ENCODE assay signal across 14 cellular contexts in the genomic region with DNA sequence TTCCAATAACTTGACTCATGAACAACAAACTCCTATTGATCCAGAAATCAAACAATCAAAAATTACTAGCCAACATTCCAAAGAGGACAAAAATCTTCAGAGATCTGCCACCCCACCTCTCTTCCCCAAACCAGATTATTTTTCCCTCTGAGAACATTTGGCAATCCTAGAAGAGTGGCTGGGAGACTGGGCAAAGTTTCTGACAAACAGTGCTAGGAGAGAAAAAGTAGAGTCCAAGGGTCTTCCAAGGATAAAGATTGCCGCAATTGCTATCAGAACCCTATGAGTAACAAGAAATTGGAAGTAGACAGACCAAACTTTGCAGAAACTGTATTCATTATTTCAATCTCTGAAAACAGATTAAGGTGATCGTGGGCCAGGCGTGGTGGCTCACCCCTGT. TPM values are rescaled to one million over a fixed set of nuclear protein-coding genes. Genes with fewer than 3 reads are reported as not detected.
DNase-seq lines count a peak whose midpoint lies in the region; ATAC-seq and TF ChIP-seq lines count a peak whose summit lies in the region.
"Had no signal": no experiment of that assay in that cellular context is flagged by ENCODE, and none has a peak within 500 bp of the region (broad histone marks: within the 10 kb centered on the region; RNA-seq: fewer than 3 reads in every experiment).

No MANE protein-coding gene starts in this region.

- no peak for ATAC-seq in heart left ventricle
- no peak for ATAC-seq in activated CD4-positive, alpha-beta T cell treated with anti-CD3 and anti-CD28 coated beads for 36 hours
- ATAC-seq: GM12878 had no signal

- H3K27me3 ChIP-seq in heart left ventricle (no peaks in the 10 kb centered on the region), H9 (ENCODE audit: insufficient read depth, low read length) (no peaks in the 10 kb centered on the region)

- no peak for TF ChIP-seq CTCF in heart left ventricle (IDR thresholded peaks at IDR 0.05)
- TF ChIP-seq CTCF in H9 (conservative IDR thresholded peaks at IDR 0.05): no peak
- TF ChIP-seq CTCF in chondrocyte (IDR thresholded peaks at IDR 0.05): no peak
- TF ChIP-seq CTCF in nephron progenitor cell (IDR thresholded peaks at IDR 0.05): no peak

- no peak overlapping the region for H2BK5ac ChIP-seq in H9 (ENCODE audit: insufficient read length, low read length)

- H3K4me3 ChIP-seq in heart left ventricle: no peak overlapping the region
- H3K4me3 ChIP-seq: GM12878, GM23248 had no signal

- H3T11ph ChIP-seq in H9 (ENCODE audit: low read length): no peak overlapping the region

- no peak overlapping the region for H2AK5ac ChIP-seq in H9 (ENCODE audit: insufficient read length, low read length)

- H3K4me1 Mint-ChIP-seq in H9 (peaks cover 26 to 28% of the 10 kb centered on the region in 2 experiments), chondrocyte (ENCODE audit: low read depth) (peaks cover 17% of the 10 kb centered on the region), nephron progenitor cell (no peaks in the 10 kb centered on the region)
- H3K4me1 Mint-ChIP-seq in activated CD4-positive, alpha-beta T cell treated with anti-CD3 and anti-CD28 coated beads for 36 hours: peaks cover 16% of the 10 kb centered on the region

- H3K27ac ChIP-seq in heart left ventricle (peak overlapping the region in 8 of 12 donors; percentile 11 to 66 (median 55)), H9 (ENCODE audit: insufficient read length, low read depth, low read length) (no peak overlapping the region)
- H3K27ac ChIP-seq: GM23248 had no signal

- H3K18ac ChIP-seq in H9 (ENCODE audit: insufficient read length, low read depth, low read length): no peak overlapping the region

- H2BK12ac ChIP-seq in H9 (ENCODE audit: insufficient read length, low read depth, low read length): no peak overlapping the region

- no peak overlapping the region for H4K91ac ChIP-seq in H9 (ENCODE audit: insufficient read length, low read depth, low read length)

- H3K27me3 Mint-ChIP-seq in H9 (ENCODE audit: low read depth): no peaks in the 10 kb centered on the region
- no peaks in the 10 kb centered on the region for H3K27me3 Mint-ChIP-seq in chondrocyte (ENCODE audit: low read depth)
- H3K27me3 Mint-ChIP-seq in nephron progenitor cell (ENCODE audit: low read depth, poor library complexity): no peaks in the 10 kb centered on the region
- no peaks in the 10 kb centered on the region for H3K27me3 Mint-ChIP-seq in activated CD4-positive, alpha-beta T cell treated with anti-CD3 and anti-CD28 coated beads for 36 hours
- H3K27me3 Mint-ChIP-seq: B cell; CD4-positive, alpha-beta T cell had no signal

- H2AFZ ChIP-seq in H9 (ENCODE audit: low read length): no peak overlapping the region
- H2AFZ ChIP-seq: GM23248 had no signal

- peak overlapping the region in 2 of 3 experiments; percentile 5 to 35; a peak in 2 of 7 replicates for H3K27ac Mint-ChIP-seq in H9
- peak overlapping the region; percentile 45 for H3K27ac Mint-ChIP-seq in chondrocyte (ENCODE audit: unreplicated experiment)
- peak overlapping the region; percentile 62 for H3K27ac Mint-ChIP-seq in nephron progenitor cell
- no peak overlapping the region for H3K27ac Mint-ChIP-seq in activated CD4-positive, alpha-beta T cell treated with anti-CD3 and anti-CD28 coated beads for 36 hours
- H3K27ac Mint-ChIP-seq: B cell; CD4-positive, alpha-beta T cell had no signal

- H3K23me2 ChIP-seq in H9 (ENCODE audit: insufficient read length, low read depth, low read length, poor library complexity, severe bottlenecking): no peaks in the 10 kb centered on the region

- no peak overlapping the region for H3K14ac ChIP-seq in H9 (ENCODE audit: insufficient read depth, low read length)

- no peak overlapping the region for H4K5ac ChIP-seq in H9 (ENCODE audit: insufficient read length, low read depth, low read length)

- 89 to 99% (median 95%) methylated on average over 3 of the region's 3 CpGs for WGBS in heart left ventricle, 4 donors
- WGBS in H9 (ENCODE audit: extremely low coverage, insufficient read length, low lambda C conversion rate): no CpG with 5 or more reads among the region's 3 CpGs

- H3K4me3 Mint-ChIP-seq in H9 (no peak overlapping the region), chondrocyte (ENCODE audit: unreplicated experiment) (no peak overlapping the region), nephron progenitor cell (no peak overlapping the region)
- no peak overlapping the region for H3K4me3 Mint-ChIP-seq in activated CD4-positive, alpha-beta T cell treated with anti-CD3 and anti-CD28 coated beads for 36 hours
- H3K4me3 Mint-ChIP-seq: B cell; CD4-positive, alpha-beta T cell had no signal

- intact Hi-C loops in heart left ventricle (cut with DNase I): no loop called here
- intact Hi-C loops in cardiac septum (cut with DNase I): no loop called here
- intact Hi-C loops in activated CD4-positive, alpha-beta T cell treated with anti-CD3 and anti-CD28 coated beads for 36 hours (cut with DNase I, micrococcal nuclease): no loop called here

- H3K79me2 ChIP-seq in H9 (ENCODE audit: insufficient read depth, low read length): peaks cover 26% of the 10 kb centered on the region; the same call in 1 of the 2 replicates

- no peak overlapping the region for H3K4ac ChIP-seq in H9 (ENCODE audit: low read depth, low read length)

- no peak for DNase-seq in heart left ventricle
- DNase-seq in cardiac septum (ENCODE audit: low spot score): no peak
- DNase-seq in H9: no peak
- no peak for DNase-seq in chondrocyte (ENCODE audit: low spot score)
- no peak for DNase-seq in nephron progenitor cell
- no peak for DNase-seq in activated effector memory CD4-positive, alpha-beta T cell treated with anti-CD3 and anti-CD28 coated beads, Interleukin-2, amount 50 U/mL, for 16 hours
- no peak for DNase-seq in NCI-H526 (lab: John Stamatoyannopoulos, UW)
- no peak for DNase-seq in activated CD4-positive, alpha-beta T cell treated with anti-CD3 and anti-CD28 coated beads for 36 hours
- DNase-seq: C1 segment of cervical spinal cord; CD4-positive, alpha-beta T cell; DMS79; GM23248 had no signal

- H3K9ac ChIP-seq in H9 (ENCODE audit: extremely low read depth, insufficient read length, low read length): no peak overlapping the region
- H3K9ac ChIP-seq: GM23248 had no signal

- H3K23ac ChIP-seq in H9 (ENCODE audit: insufficient read length, low read depth, low read length): no peak overlapping the region

- H3K79me1 ChIP-seq in H9 (ENCODE audit: insufficient read depth, low read depth, low read length, poor library complexity, severe bottlenecking): no peaks in the 10 kb centered on the region

- no peak overlapping the region for H2BK120ac ChIP-seq in H9 (ENCODE audit: low read depth, low read length, poor library complexity, severe bottlenecking)

- POLR2A ChIA-PET in activated CD4-positive, alpha-beta T cell treated with anti-CD3 and anti-CD28 coated beads for 36 hours (lab: Charles Lee): no interaction called here

- no peak overlapping the region for H3K56ac ChIP-seq in H9 (ENCODE audit: insufficient read length, low read depth, low read length)

- H3K36me3 Mint-ChIP-seq in H9 (ENCODE audit: insufficient read depth in 1 of 3, low read depth in 3 of 3) (peaks cover 11 to 14% (median 12%) of the 10 kb centered on the region in 3 experiments), chondrocyte (ENCODE audit: low read depth) (no peaks in the 10 kb centered on the region), nephron progenitor cell (ENCODE audit: low read depth) (peaks cover 89% of the 10 kb centered on the region)
- H3K36me3 Mint-ChIP-seq in activated CD4-positive, alpha-beta T cell treated with anti-CD3 and anti-CD28 coated beads for 36 hours (ENCODE audit: low read depth): peaks cover 16% of the 10 kb centered on the region

- no peaks in the 10 kb centered on the region for H4K20me1 ChIP-seq in H9 (ENCODE audit: control insufficient read depth, insufficient read depth, insufficient read length)

- H3K9me3 Mint-ChIP-seq in H9 (peaks cover 0 to 7% of the 10 kb centered on the region in 2 experiments; a peak in 4 of 5 replicates), chondrocyte (ENCODE audit: low read depth) (no peaks in the 10 kb centered on the region), nephron progenitor cell (peaks cover 59% of the 10 kb centered on the region)
- peaks cover 2% of the 10 kb centered on the region for H3K9me3 Mint-ChIP-seq in activated CD4-positive, alpha-beta T cell treated with anti-CD3 and anti-CD28 coated beads for 36 hours (ENCODE audit: low read depth)

- H2BK15ac ChIP-seq in H9 (ENCODE audit: low read depth, low read length): no peak overlapping the region

- H3K4me1 ChIP-seq in heart left ventricle (peaks cover 0 to 57% (median 28%) of the 10 kb centered on the region in 12 donors), H9 (ENCODE audit: insufficient read depth, low read length) (no peaks in the 10 kb centered on the region; the same call in 1 of the 2 replicates)

- H3K36me3 ChIP-seq in heart left ventricle: peaks cover 0 to 11% (median 3%) of the 10 kb centered on the region in 9 donors

- peak overlapping the region; percentile 45 for H2BK20ac ChIP-seq in H9 (ENCODE audit: low read depth, low read length, poor library complexity, severe bottlenecking)

- H3K4me2 ChIP-seq in H9 (ENCODE audit: insufficient read depth, insufficient read length, low read length): no peak overlapping the region

- H3K9me3 ChIP-seq in heart left ventricle (peaks cover 0 to 7% (median 0%) of the 10 kb centered on the region in 12 donors), H9 (ENCODE audit: control insufficient read depth, low read depth, low read length) (no peaks in the 10 kb centered on the region)

- TF ChIP-seq POLR2A in heart left ventricle (IDR thresholded peaks at IDR 0.05): no peak

- CTCF ChIA-PET in activated CD4-positive, alpha-beta T cell treated with anti-CD3 and anti-CD28 coated beads for 36 hours (lab: Charles Lee): interaction anchor here (0.6 to 0.7 kb wide), 2 partner anchors 10 to 287 kb away, joined by 3 read pairs; no protein-coding TSS in a partner anchor

- no peak overlapping the region for H4K8ac ChIP-seq in H9 (replicated peaks; ENCODE audit: insufficient read length, low read depth, low read length)

RNA-seq across cellular contexts. Expression of gene REV1, which starts 22.4 kb away (rescaled TPM):
- total RNA-seq in heart left ventricle (10 to 100 TPM; 24.7 to 76.1 (median 32.8) TPM), cardiac septum (34.1 TPM), H9 (2021) (41.6 and 43.1 TPM in 2 replicates), chondrocyte (24.4 to 32.8 TPM (median 25.0 TPM) in 3 replicates)
- 10 to 100 TPM; 14.7 to 18.0 TPM for polyA plus RNA-seq in heart left ventricle
- 10 to 100 TPM; 30.0 to 38.2 TPM for total RNA-seq in activated CD4-positive, alpha-beta T cell treated with anti-CD3 and anti-CD28 coated beads for 36 hours
